16 cellular contexts compared by ENCODE assay signal in the genomic region with DNA sequence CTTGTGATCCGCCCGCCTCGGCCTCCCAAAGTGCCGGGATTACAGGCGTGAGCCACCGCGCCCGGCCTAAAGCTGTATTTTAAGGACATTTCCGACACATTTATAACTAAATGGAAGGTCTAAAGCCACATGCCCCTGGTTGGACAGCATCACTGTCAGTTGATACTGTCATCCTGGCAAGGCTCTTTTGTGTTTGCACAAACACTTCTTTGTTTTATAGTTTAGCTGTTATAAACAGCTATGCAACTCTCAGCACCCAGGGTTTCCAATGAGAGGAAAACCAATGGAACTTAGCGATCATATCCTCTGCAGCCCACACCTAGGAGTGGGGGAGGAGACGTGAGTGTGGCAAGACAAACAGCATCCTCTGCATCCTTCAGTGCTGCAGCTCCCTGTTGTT.
"Had no signal": no experiment of that assay in that cellular context is flagged by ENCODE, and none has a peak within 500 bp of the region (broad histone marks: within the 10 kb centered on the region; RNA-seq: fewer than 3 reads in every experiment).

No MANE protein-coding gene starts in this region.

- DNase-seq: activated CD4-positive, alpha-beta memory T cell treated with anti-CD3 and anti-CD28 coated beads for 36 hours; activated CD8-positive, alpha-beta memory T cell treated with anti-CD3 and anti-CD28 coated beads, Interleukin-2, amount 10 ng/mL, durations not matched to agents 7 days and 5 days; activated T-cell treated with anti-CD3 and anti-CD28 coated beads, Interleukin-2, amount 50 U/mL, for 1 hour; amniotic stem cell; cortex of kidney; effector CD8-positive, alpha-beta T cell; foreskin keratinocyte; islet precursor cell; left lung; mammary epithelial cell; natural killer cell; small intestine; stimulated activated CD4-positive, alpha-beta T cell treated with anti-CD3 and anti-CD28 coated beads, Interleukin-4, amount 100 ng/mL, for 24 hours had no signal

- FAIRE-seq: small intestine had no signal

- H3K27ac Mint-ChIP-seq: activated CD4-positive, alpha-beta memory T cell treated with anti-CD3 and anti-CD28 coated beads for 36 hours; activated CD8-positive, alpha-beta memory T cell treated with anti-CD3 and anti-CD28 coated beads, Interleukin-2, amount 10 ng/mL, durations not matched to agents 7 days and 5 days; activated naive CD8-positive, alpha-beta T cell; natural killer cell; stimulated activated naive CD8-positive, alpha-beta T cell treated with anti-CD3 and anti-CD28 coated beads, Interleukin-15, Interleukin-2, amounts not matched to agents 100 ng/mL and 50 ng/mL, for 24 hours had no signal

- H3K27me3 Mint-ChIP-seq: activated CD4-positive, alpha-beta memory T cell treated with anti-CD3 and anti-CD28 coated beads for 36 hours; activated CD8-positive, alpha-beta memory T cell treated with anti-CD3 and anti-CD28 coated beads, Interleukin-2, amount 10 ng/mL, durations not matched to agents 7 days and 5 days; activated naive CD8-positive, alpha-beta T cell; central memory CD8-positive, alpha-beta T cell; stimulated activated naive CD8-positive, alpha-beta T cell treated with anti-CD3 and anti-CD28 coated beads, Interleukin-15, Interleukin-2, amounts not matched to agents 100 ng/mL and 50 ng/mL, for 24 hours had no signal

- H3K4me3 Mint-ChIP-seq: activated CD4-positive, alpha-beta memory T cell treated with anti-CD3 and anti-CD28 coated beads for 36 hours; activated CD8-positive, alpha-beta memory T cell treated with anti-CD3 and anti-CD28 coated beads, Interleukin-2, amount 10 ng/mL, durations not matched to agents 7 days and 5 days; activated naive CD8-positive, alpha-beta T cell; central memory CD8-positive, alpha-beta T cell; natural killer cell; stimulated activated naive CD8-positive, alpha-beta T cell treated with anti-CD3 and anti-CD28 coated beads, Interleukin-15, Interleukin-2, amounts not matched to agents 100 ng/mL and 50 ng/mL, for 24 hours had no signal

- H3K36me3 Mint-ChIP-seq: activated CD4-positive, alpha-beta memory T cell treated with anti-CD3 and anti-CD28 coated beads for 36 hours; natural killer cell had no signal

- H3K9me3 Mint-ChIP-seq: activated CD4-positive, alpha-beta memory T cell treated with anti-CD3 and anti-CD28 coated beads for 36 hours; central memory CD8-positive, alpha-beta T cell; natural killer cell; stimulated activated naive CD8-positive, alpha-beta T cell treated with anti-CD3 and anti-CD28 coated beads, Interleukin-15, Interleukin-2, amounts not matched to agents 100 ng/mL and 50 ng/mL, for 24 hours had no signal
